ENCODE assay signal across 19 cellular contexts in the genomic region with DNA sequence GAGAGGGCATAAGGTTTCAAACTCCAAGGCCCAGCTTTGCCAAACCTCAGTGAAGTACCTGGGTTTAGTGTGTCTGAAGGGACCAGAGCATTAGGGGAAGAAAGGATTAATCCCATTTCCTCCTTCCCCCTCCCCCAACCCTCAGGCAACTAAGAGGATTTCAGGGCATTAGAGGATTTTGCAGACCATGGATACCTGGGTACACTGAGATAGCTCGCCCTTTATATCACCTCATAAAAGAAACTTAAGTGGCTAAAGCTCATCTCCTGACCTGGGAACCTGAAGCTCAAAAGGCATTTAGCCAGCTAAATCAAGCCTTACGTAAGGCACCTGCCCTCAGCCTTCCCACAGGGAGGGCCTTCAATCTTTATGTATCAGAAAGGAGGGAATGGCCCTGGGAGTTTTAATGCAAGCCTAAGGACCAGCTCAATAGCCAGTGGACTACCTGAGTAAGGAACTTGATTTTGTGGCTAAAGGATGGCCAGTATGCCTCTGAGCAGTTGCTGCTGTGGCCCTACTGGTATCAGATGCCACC. TPM values are rescaled to one million over a fixed set of nuclear protein-coding genes. Genes with fewer than 3 reads are reported as not detected.
DNase-seq lines count a peak whose midpoint lies in the region; ATAC-seq, FAIRE-seq and TF ChIP-seq lines count a peak whose summit lies in the region.
"Had no signal": no experiment of that assay in that cellular context is flagged by ENCODE, and none has a peak within 500 bp of the region (broad histone marks: within the 10 kb centered on the region; RNA-seq: fewer than 3 reads in every experiment).

No MANE protein-coding gene starts in this region.

- no peak for TF ChIP-seq CTCF in lower lobe of right lung (IDR thresholded peaks at IDR 0.05)
- no peak for TF ChIP-seq CTCF in thyroid gland (IDR thresholded peaks at IDR 0.05)

- H3K4me1 Mint-ChIP-seq in activated CD8-positive, alpha-beta memory T cell treated with anti-CD3 and anti-CD28 coated beads, Interleukin-2, amount 10 ng/mL, durations not matched to agents 7 days and 5 days, result peaks cover under 1% of the 10 kb centered on the region
- H3K4me1 Mint-ChIP-seq: B cell had no signal

- no peaks in the 10 kb centered on the region for H3K27me3 Mint-ChIP-seq in activated CD8-positive, alpha-beta memory T cell treated with anti-CD3 and anti-CD28 coated beads, Interleukin-2, amount 10 ng/mL, durations not matched to agents 7 days and 5 days
- H3K27me3 Mint-ChIP-seq: B cell; CD4-positive, alpha-beta T cell had no signal

- no peak for TF ChIP-seq POLR2A in thyroid gland (IDR thresholded peaks at IDR 0.05)
- no peak for TF ChIP-seq POLR2A in H54 (IDR thresholded peaks at IDR 0.05; ENCODE audit: low read depth, low read length)

- peak; percentile 21 for DNase-seq in activated CD8-positive, alpha-beta memory T cell treated with anti-CD3 and anti-CD28 coated beads, Interleukin-2, amount 10 ng/mL, durations not matched to agents 7 days and 5 days
- DNase-seq in activated CD8-positive, alpha-beta memory T cell treated with anti-CD3 and anti-CD28 coated beads, Interleukin-2, amount 50 U/mL, for 4 hours, result no peak
- DNase-seq in NCI-H82 (lab: John Stamatoyannopoulos, UW) (peak; percentile 98), lower lobe of right lung (no peak), thyroid gland (no peak), cerebellar cortex (ENCODE audit: low spot score) (no peak), T-helper 9 cell (no peak), H54 (ENCODE audit: insufficient read length, low spot score) (no peak)
- DNase-seq: 8988T; ACHN; C1 segment of cervical spinal cord; CD4-positive, alpha-beta T cell; DMS153; GF-D8; GOT3 had no signal

- no peaks in the 10 kb centered on the region for H3K9me3 Mint-ChIP-seq in activated CD8-positive, alpha-beta memory T cell treated with anti-CD3 and anti-CD28 coated beads, Interleukin-2, amount 10 ng/mL, durations not matched to agents 7 days and 5 days (ENCODE audit: low read depth)

- no peak overlapping the region for H3K27ac Mint-ChIP-seq in activated CD8-positive, alpha-beta memory T cell treated with anti-CD3 and anti-CD28 coated beads, Interleukin-2, amount 10 ng/mL, durations not matched to agents 7 days and 5 days
- H3K27ac Mint-ChIP-seq: B cell; CD4-positive, alpha-beta T cell had no signal

- peaks cover 7% of the 10 kb centered on the region for H3K36me3 Mint-ChIP-seq in activated CD8-positive, alpha-beta memory T cell treated with anti-CD3 and anti-CD28 coated beads, Interleukin-2, amount 10 ng/mL, durations not matched to agents 7 days and 5 days

- H3K27ac ChIP-seq in lower lobe of right lung (peak overlapping the region; percentile 41), thyroid gland (peak overlapping the region in 2 of 3 donors; percentile 59 to 72)
- H3K27ac ChIP-seq: HL-60 had no signal

- no peak for FAIRE-seq in H54 (lab: Jason Lieb, UNC)
- FAIRE-seq: GM19239 had no signal

- CTCF ChIA-PET in activated CD8-positive, alpha-beta memory T cell treated with anti-CD3 and anti-CD28 coated beads, Interleukin-2, amount 10 ng/mL, durations not matched to agents 7 days and 5 days (lab: Charles Lee), result interaction anchor here (0.9 to 1.6 kb wide), 2 partner anchors 11 to 17 kb away, joined by 3 to 6 read pairs; no protein-coding TSS in a partner anchor

- no peaks in the 10 kb centered on the region for H3K27me3 ChIP-seq in lower lobe of right lung (ENCODE audit: low read depth)
- no peaks in the 10 kb centered on the region for H3K27me3 ChIP-seq in thyroid gland

- no peak overlapping the region for H3K4me3 Mint-ChIP-seq in activated CD8-positive, alpha-beta memory T cell treated with anti-CD3 and anti-CD28 coated beads, Interleukin-2, amount 10 ng/mL, durations not matched to agents 7 days and 5 days
- H3K4me3 Mint-ChIP-seq: B cell; CD4-positive, alpha-beta T cell had no signal

- WGBS in thyroid gland, 2 donors, result 75 to 78% methylated on average over 2 of the region's 2 CpGs

- H3K4me1 ChIP-seq in lower lobe of right lung, result peaks cover 9% of the 10 kb centered on the region
- H3K4me1 ChIP-seq in thyroid gland, result peaks cover 19 to 20% of the 10 kb centered on the region in 2 donors

- H3K9me3 ChIP-seq in lower lobe of right lung, result peaks cover 12% of the 10 kb centered on the region
- H3K9me3 ChIP-seq in thyroid gland, result no peaks in the 10 kb centered on the region
- H3K9me3 ChIP-seq: HAP-1 had no signal

- H3K36me3 ChIP-seq in lower lobe of right lung, result no peaks in the 10 kb centered on the region
- H3K36me3 ChIP-seq in thyroid gland, result no peaks in the 10 kb centered on the region
- H3K36me3 ChIP-seq: HAP-1 had no signal

- H3K4me3 ChIP-seq in lower lobe of right lung (no peak overlapping the region), thyroid gland (replicated peaks in 1 of 3) (no peak overlapping the region)
- H3K4me3 ChIP-seq: HAP-1 had no signal

- intact Hi-C loops in lower lobe of right lung (cut with DNase I), result no loop called here
- intact Hi-C loops in thyroid gland (cut with DNase I), result no loop called here

- no peak for ATAC-seq in activated CD8-positive, alpha-beta memory T cell treated with anti-CD3 and anti-CD28 coated beads, Interleukin-2, amount 10 ng/mL, durations not matched to agents 7 days and 5 days
- peak; percentile 12 to 54 for ATAC-seq in lower lobe of right lung

RNA-seq across cellular contexts. Expression of gene SMYD3, which starts 26.4 kb away (rescaled TPM):
- total RNA-seq in activated CD8-positive, alpha-beta memory T cell treated with anti-CD3 and anti-CD28 coated beads, Interleukin-2, amount 10 ng/mL, durations not matched to agents 7 days and 5 days, result 10 to 100 TPM; 18.1 to 26.8 TPM
- total RNA-seq in lower lobe of right lung, result 20.5 TPM
- 100 to 1,000 TPM in 1 of 4 donors, 10 to 100 TPM in 3; 33.7 to 105 (median 51.4) TPM for total RNA-seq in thyroid gland

RNA-seq across cellular contexts. Expression of gene TFB2M, which starts 32.6 kb away (rescaled TPM):
- total RNA-seq in activated CD8-positive, alpha-beta memory T cell treated with anti-CD3 and anti-CD28 coated beads, Interleukin-2, amount 10 ng/mL, durations not matched to agents 7 days and 5 days, result 10 to 100 TPM in 1 of 2 experiments, 1 to 10 TPM in 1; 7.2 to 13.9 TPM
- total RNA-seq in lower lobe of right lung (10.2 TPM), thyroid gland (10 to 100 TPM; 12.2 to 21.9 (median 15.9) TPM)

RNA-seq across cellular contexts. Expression of gene CNST, which starts 32.8 kb away (rescaled TPM):
- 10 to 100 TPM; 27.3 to 30.2 TPM for total RNA-seq in activated CD8-positive, alpha-beta memory T cell treated with anti-CD3 and anti-CD28 coated beads, Interleukin-2, amount 10 ng/mL, durations not matched to agents 7 days and 5 days
- total RNA-seq in lower lobe of right lung, result 31.4 TPM
- total RNA-seq in thyroid gland, result 10 to 100 TPM; 38.8 to 49.5 (median 41.7) TPM

Comparison
In these comparisons a context has a peak if more than half of its experiments do, and no peak if none do; other contexts are left out.
1. DNase-seq: peak in activated CD8-positive, alpha-beta memory T cell treated with anti-CD3 and anti-CD28 coated beads, Interleukin-2, amount 10 ng/mL, durations not matched to agents 7 days and 5 days (single experiment) and NCI-H82 (single experiment); none in activated CD8-positive, alpha-beta memory T cell treated with anti-CD3 and anti-CD28 coated beads, Interleukin-2, amount 50 U/mL, for 4 hours (single experiment), lower lobe of right lung (single experiment), thyroid gland (0 of 2), cerebellar cortex (single experiment), T-helper 9 cell (single experiment) and H54 (single experiment).